26 cellular contexts compared by ENCODE assay signal in the genomic region with DNA sequence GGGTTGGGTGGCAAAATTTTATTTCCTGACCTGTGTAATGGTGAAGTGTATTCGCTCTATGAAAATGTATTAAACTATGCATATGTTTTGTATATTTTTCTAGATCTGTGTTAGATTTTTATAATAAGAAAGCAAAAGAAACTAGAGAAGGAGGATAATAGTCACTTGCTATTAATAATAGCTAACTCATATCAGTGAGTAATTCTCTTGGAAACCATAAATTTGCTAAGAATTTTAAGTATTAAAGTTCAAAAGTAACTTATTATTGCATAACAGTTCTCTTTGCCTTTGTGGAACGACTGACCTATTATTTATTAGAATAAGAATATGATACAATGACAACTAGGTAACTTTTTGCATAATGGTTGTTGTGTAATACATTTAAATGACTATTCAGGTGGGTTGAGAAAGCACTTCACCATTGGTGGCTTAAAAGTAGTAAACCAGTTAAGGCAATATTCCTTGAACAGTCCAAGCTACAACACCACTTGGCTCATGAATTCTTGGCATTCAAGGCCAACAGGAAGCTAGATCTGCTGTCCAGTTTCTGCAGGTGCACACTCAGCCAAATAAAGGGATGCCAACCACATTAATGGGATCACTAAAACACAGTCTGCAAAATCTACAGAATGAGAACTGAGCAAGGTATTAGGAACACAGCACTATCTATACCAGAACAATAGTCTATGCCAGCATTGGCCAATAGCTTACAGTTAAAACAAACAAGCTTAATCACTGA.
"Had no signal": no experiment of that assay in that cellular context is flagged by ENCODE, and none has a peak within 500 bp of the region (broad histone marks: within the 10 kb centered on the region; RNA-seq: fewer than 3 reads in every experiment).

No MANE protein-coding gene starts in this region.

- H3K27ac ChIP-seq: left lung, lower lobe of right lung, parathyroid adenoma, psoas muscle, right atrium auricular region, right lobe of liver, thyroid gland, transverse colon, upper lobe of left lung, vagina had no signal

- H3K9me3 ChIP-seq: left lung, lower lobe of right lung, right atrium auricular region, right lobe of liver, thyroid gland, transverse colon, upper lobe of left lung, vagina had no signal

- H3K27me3 ChIP-seq: left lung, right atrium auricular region, right lobe of liver, thyroid gland, transverse colon, upper lobe of left lung, vagina had no signal

- H3K36me3 ChIP-seq: left lung, lower lobe of right lung, right atrium auricular region, right lobe of liver, thyroid gland, transverse colon, upper lobe of left lung, vagina had no signal

- H3K4me1 ChIP-seq: left lung, lower lobe of right lung, parathyroid adenoma, psoas muscle, right atrium auricular region, right lobe of liver, thyroid gland, transverse colon, upper lobe of left lung, vagina had no signal

- H3K4me3 ChIP-seq: left lung, lower lobe of right lung, psoas muscle, right atrium auricular region, right lobe of liver, smooth muscle cell, thyroid gland, transverse colon, upper lobe of left lung, vagina had no signal

- ATAC-seq: left colon; left lung; lower lobe of right lung; naive thymus-derived CD8-positive, alpha-beta T cell; psoas muscle; right lobe of liver; stimulated activated memory B cell treated with anti-CD40 and anti-IgM and Interleukin-4, amounts not matched to agents 10 μg/mL and 1 μg/mL and 100 μg/mL, for 72 hours; stimulated activated naive CD8-positive, alpha-beta T cell treated with anti-CD3 and anti-CD28 coated beads, Interleukin-15, amount 100 ng/mL, for 72 hours had no signal

- DNase-seq: hypothalamus; immature natural killer cell; kidney; left colon; left lung; lower lobe of right lung; mammary epithelial cell; mesenchymal stem cell; naive thymus-derived CD8-positive, alpha-beta T cell; nucleus accumbens; psoas muscle; right lobe of liver; stimulated activated CD4-positive, alpha-beta T cell treated with anti-CD3 and anti-CD28 coated beads, Interleukin-1b, Interleukin-23, amount 100 ng/mL, for 48 hours; stimulated activated CD4-positive, alpha-beta T cell treated with anti-CD3 and anti-CD28 coated beads, Interleukin-2, amount 100 ng/mL, for 48 hours; stimulated activated CD4-positive, alpha-beta T cell treated with anti-CD3 and anti-CD28 coated beads, Interleukin-4, amount 100 ng/mL, for 4 hours; stimulated activated CD8-positive, alpha-beta memory T cell treated with anti-CD3 and anti-CD28 coated beads, Interleukin-4, amount 100 ng/mL, for 48 hours; stimulated activated naive CD4-positive, alpha-beta T cell treated with Interleukin-2 at 50 U/mL for 16 hours; stimulated activated naive CD8-positive, alpha-beta T cell treated with anti-CD3 and anti-CD28 coated beads, Interleukin-15, amount 100 ng/mL, for 72 hours; thyroid gland; transverse colon; upper lobe of left lung had no signal
